In the genomic region with DNA sequence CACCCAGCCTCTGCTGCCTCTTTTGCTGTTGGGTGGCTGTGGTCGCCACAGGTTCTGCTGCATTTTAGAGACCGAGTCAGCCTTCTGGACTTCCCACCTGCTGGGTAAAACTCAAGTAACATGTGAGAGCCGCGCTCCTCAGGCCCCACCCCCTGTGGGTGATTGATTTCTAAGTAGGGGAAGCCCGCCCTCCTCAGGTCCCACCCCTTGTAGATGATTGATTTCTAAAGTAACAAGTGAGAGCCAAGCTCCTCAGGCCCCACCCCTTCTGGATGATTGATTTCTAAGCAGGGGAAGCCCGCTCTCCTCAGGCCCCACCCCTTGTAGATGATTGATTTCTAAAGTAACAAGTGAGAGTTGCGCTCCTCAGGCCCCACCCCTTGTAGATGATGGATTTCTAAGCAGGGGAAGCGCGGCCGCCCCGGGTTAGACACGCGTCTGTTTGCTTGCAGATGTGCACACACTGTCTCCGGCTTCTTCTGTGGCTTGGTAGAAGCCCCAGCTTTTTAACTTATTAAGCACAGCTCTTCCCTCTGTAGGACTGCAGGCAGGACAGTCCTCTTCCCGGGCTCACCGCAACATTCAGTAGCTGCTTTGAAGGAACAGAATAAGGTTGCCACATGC, we compare ENCODE assay signal across 8 cellular contexts.
DNase-seq lines count a peak whose midpoint lies in the region; ATAC-seq, FAIRE-seq and TF ChIP-seq lines count a peak whose summit lies in the region.

No MANE protein-coding gene starts in this region.

- peaks cover 34% of the 10 kb centered on the region for H3K4me1 Mint-ChIP-seq in activated B cell treated with CpG ODN at 0.5 μM for 24 hours
- H3K4me1 Mint-ChIP-seq in central memory CD8-positive, alpha-beta T cell: peaks cover 28% of the 10 kb centered on the region

- TF ChIP-seq RAD21 in A549 (conservative IDR thresholded peaks at IDR 0.05 in 1 of 2, IDR thresholded peaks at IDR 0.05 in 1 of 2): no peak

- H3K4me1 ChIP-seq in A549: peaks cover 8% of the 10 kb centered on the region; the same call in 1 of the 3 replicates

- peak; percentile 83 to 91 for DNase-seq in A549 (ENCODE audit: low read depth in 1 of 2, low spot score in 1 of 2)
- DNase-seq in NCI-H2196 treated with DMSO at 0.1 percent for 48 hours (lab: John Stamatoyannopoulos, UW; ENCODE audit: unreplicated experiment): peak; percentile 100
- peak; percentile 69 for DNase-seq in activated B cell treated with CpG ODN at 0.5 μM for 24 hours
- peak; percentile 69 to 91 for DNase-seq in central memory CD8-positive, alpha-beta T cell (ENCODE audit: low spot score in 2 of 2)
- DNase-seq in islet precursor cell: peak; percentile 97
- peak; percentile 84 to 92 (median 89) for DNase-seq in stimulated activated CD4-positive, alpha-beta T cell treated with anti-CD3 and anti-CD28 coated beads, Interleukin-12 subunit alpha, Interleukin-12 subunit beta, amount 100 ng/mL, for 48 hours (ENCODE audit: low read depth in 2 of 3, low spot score in 1 of 3)

- intact Hi-C loops in activated B cell treated with CpG ODN at 0.5 μM for 24 hours (cut with micrococcal nuclease): loop anchor here (1.0 to 10.0 kb wide), 7 partner anchors 32 to 776 kb away; partner anchors contain the start of genes ACAP2, PPP1R2 and XXYLT1

- TF ChIP-seq POLR2A in A549 (IDR thresholded peaks at IDR 0.05; ENCODE audit: low read length): peak; percentile 29; the same call in 1 of the 2 replicates

- H3K27ac Mint-ChIP-seq in activated B cell treated with CpG ODN at 0.5 μM for 24 hours: peak overlapping the region; percentile 94
- peak overlapping the region; percentile 72 for H3K27ac Mint-ChIP-seq in central memory CD8-positive, alpha-beta T cell (ENCODE audit: low read depth)

- CTCF ChIA-PET in A549 (lab: Yijun Ruan, JAX) (interaction anchor here (0.9 to 1.0 kb wide), 2 partner anchors 81 to 496 kb away, joined by 3 read pairs; no protein-coding TSS in a partner anchor), activated B cell treated with CpG ODN at 0.5 μM for 24 hours (lab: Charles Lee) (interaction anchor here (0.9 to 1.3 kb wide), 4 partner anchors 81 to 502 kb away, joined by 3 to 6 read pairs (median 4); partner anchors contain the start of gene XXYLT1)

- peaks cover 5% of the 10 kb centered on the region for H3K27me3 Mint-ChIP-seq in activated B cell treated with CpG ODN at 0.5 μM for 24 hours
- H3K27me3 Mint-ChIP-seq in central memory CD8-positive, alpha-beta T cell: peaks cover 37% of the 10 kb centered on the region

- POLR2A ChIA-PET in A549 (lab: Yijun Ruan, JAX) (interaction anchor here (1.0 to 1.3 kb wide), 2 partner anchors 82 to 102 kb away, joined by 5 to 7 read pairs; no protein-coding TSS in a partner anchor), activated B cell treated with CpG ODN at 0.5 μM for 24 hours (lab: Charles Lee) (interaction anchor here (0.6 to 2.2 kb wide), 21 partner anchors 12 to 777 kb away, joined by 3 to 61 read pairs (median 5); partner anchors contain the start of genes FAM43A, LSG1 and XXYLT1)

- no peak for FAIRE-seq in A549 (lab: Jason Lieb, UNC)

- 6% methylated on average over 14 of the region's 16 CpGs for WGBS in A549 (ENCODE audit: missing lambda C conversion rate)

- H3K4me3 Mint-ChIP-seq in activated B cell treated with CpG ODN at 0.5 μM for 24 hours: peak overlapping the region; percentile 86
- peak overlapping the region; percentile 83 for H3K4me3 Mint-ChIP-seq in central memory CD8-positive, alpha-beta T cell

- TF ChIP-seq EP300 in A549 (IDR thresholded peaks at IDR 0.05): no peak

- no peaks in the 10 kb centered on the region for H3K9me3 Mint-ChIP-seq in activated B cell treated with CpG ODN at 0.5 μM for 24 hours
- no peaks in the 10 kb centered on the region for H3K9me3 Mint-ChIP-seq in central memory CD8-positive, alpha-beta T cell

- H3K4me3 ChIP-seq in A549: peak overlapping the region; percentile 40

- no peaks in the 10 kb centered on the region for H3K36me3 Mint-ChIP-seq in activated B cell treated with CpG ODN at 0.5 μM for 24 hours (ENCODE audit: low read depth)
- peaks cover 2% of the 10 kb centered on the region for H3K36me3 Mint-ChIP-seq in central memory CD8-positive, alpha-beta T cell (ENCODE audit: insufficient read depth)

- ATAC-seq in A549: peak; percentile 88 to 98
- ATAC-seq in GM18867 (IDR thresholded peaks at IDR 0.05; ENCODE audit: unreplicated experiment): peak; percentile 97
- ATAC-seq in HG03097 (IDR thresholded peaks at IDR 0.05; ENCODE audit: low FRiP score, unreplicated experiment): peak; percentile 97
- ATAC-seq in activated B cell treated with CpG ODN at 0.5 μM for 24 hours (ENCODE audit: low read depth): peak; percentile 98
- ATAC-seq in central memory CD8-positive, alpha-beta T cell (replicated peaks; ENCODE audit: extremely low read depth, poor library complexity, severe bottlenecking): peak; percentile 98

- peak overlapping the region; percentile 81 for H3K4me2 ChIP-seq in A549

- H3K9me3 ChIP-seq in A549: no peaks in the 10 kb centered on the region

- no peak for TF ChIP-seq CTCF in A549 (IDR thresholded peaks at IDR 0.05)
- TF ChIP-seq CTCF in activated B cell treated with CpG ODN at 0.5 μM for 24 hours (IDR thresholded peaks at IDR 0.05): no peak

- H3K27ac ChIP-seq in A549: peak overlapping the region; percentile 64 to 71

TF ChIP-seq in A549, 52 proteins besides CTCF, POLR2A, EP300 and RAD21:
- TF ChIP-seq MAX (IDR thresholded peaks at IDR 0.05) (peak; percentile 41), CBX2 (IDR thresholded peaks at IDR 0.05; ENCODE audit: borderline replicate concordance, low read depth) (no peak), SMC3 (IDR thresholded peaks at IDR 0.05) (no peak), HOXB5 (CRISPR knock-in tag; IDR thresholded peaks at IDR 0.05) (peak; percentile 87), BHLHE40 (IDR thresholded peaks at IDR 0.05; ENCODE audit: low read depth, low read length) (no peak), PBX3 (IDR thresholded peaks at IDR 0.05) (peak; percentile 83)
- TF ChIP-seq, protein P1, sequence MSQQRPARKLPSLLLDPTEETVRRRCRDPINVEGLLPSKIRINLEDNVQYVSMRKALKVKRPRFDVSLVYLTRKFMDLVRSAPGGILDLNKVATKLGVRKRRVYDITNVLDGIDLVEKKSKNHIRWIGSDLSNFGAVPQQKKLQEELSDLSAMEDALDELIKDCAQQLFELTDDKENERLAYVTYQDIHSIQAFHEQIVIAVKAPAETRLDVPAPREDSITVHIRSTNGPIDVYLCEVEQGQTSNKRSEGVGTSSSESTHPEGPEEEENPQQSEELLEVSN (IDR thresholded peaks at IDR 0.05; ENCODE audit: borderline replicate concordance, low read depth): peak; percentile 57; the same call in 1 of the 2 replicates
- TF ChIP-seq, protein P2, sequence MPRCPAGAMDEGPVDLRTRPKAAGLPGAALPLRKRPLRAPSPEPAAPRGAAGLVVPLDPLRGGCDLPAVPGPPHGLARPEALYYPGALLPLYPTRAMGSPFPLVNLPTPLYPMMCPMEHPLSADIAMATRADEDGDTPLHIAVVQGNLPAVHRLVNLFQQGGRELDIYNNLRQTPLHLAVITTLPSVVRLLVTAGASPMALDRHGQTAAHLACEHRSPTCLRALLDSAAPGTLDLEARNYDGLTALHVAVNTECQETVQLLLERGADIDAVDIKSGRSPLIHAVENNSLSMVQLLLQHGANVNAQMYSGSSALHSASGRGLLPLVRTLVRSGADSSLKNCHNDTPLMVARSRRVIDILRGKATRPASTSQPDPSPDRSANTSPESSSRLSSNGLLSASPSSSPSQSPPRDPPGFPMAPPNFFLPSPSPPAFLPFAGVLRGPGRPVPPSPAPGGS (IDR thresholded peaks at IDR 0.05): 0 out of 3 replicates have a peak, but pooled peaks have one; percentile 35

Comparison
In these comparisons a context has a peak if more than half of its experiments do, and no peak if none do; other contexts are left out.
1. Peak in every context shown above with its lines: DNase-seq, ATAC-seq, H3K4me3 ChIP-seq and H3K27ac ChIP-seq.